ENCODE assay signal across 1 cellular context in genomic region chr17:7572338-7572587, GRCh38.
TF ChIP-seq lines count a peak whose summit lies in the region.

No MANE protein-coding gene starts in this region.

TF ChIP-seq in HepG2, 621 proteins besides CTCF, POLR2A, EP300 and RAD21 (continued from another document and continues in another):
- peak; percentile 99 for TF ChIP-seq THAP9 (CRISPR knock-in tag; IDR thresholded peaks at IDR 0.05; ENCODE audit: borderline replicate concordance)
- peak; percentile 60 for TF ChIP-seq MTERF4 (CRISPR knock-in tag; IDR thresholded peaks at IDR 0.05)
- peak; percentile 92 for TF ChIP-seq TGIF2 (CRISPR knock-in tag; IDR thresholded peaks at IDR 0.05)
- TF ChIP-seq ZNF605 (CRISPR knock-in tag; IDR thresholded peaks at IDR 0.05) = no peak; the same call in 1 of the 2 replicates
- TF ChIP-seq ETV5 (CRISPR knock-in tag; IDR thresholded peaks at IDR 0.05; ENCODE audit: borderline replicate concordance) = peak; percentile 86
- TF ChIP-seq ZNF841 (CRISPR knock-in tag; IDR thresholded peaks at IDR 0.05; ENCODE audit: borderline replicate concordance) = no peak
- TF ChIP-seq GTF2F1 (IDR thresholded peaks at IDR 0.05; ENCODE audit: low read length) = no peak
- 0 out of 2 replicates have a peak, but pooled peaks have one; percentile 42 for TF ChIP-seq IRX3 (CRISPR knock-in tag; IDR thresholded peaks at IDR 0.05; ENCODE audit: borderline replicate concordance, low read depth)
- no peak for TF ChIP-seq ZNF782 (CRISPR knock-in tag; IDR thresholded peaks at IDR 0.05; ENCODE audit: borderline replicate concordance)
- TF ChIP-seq, protein P1, sequence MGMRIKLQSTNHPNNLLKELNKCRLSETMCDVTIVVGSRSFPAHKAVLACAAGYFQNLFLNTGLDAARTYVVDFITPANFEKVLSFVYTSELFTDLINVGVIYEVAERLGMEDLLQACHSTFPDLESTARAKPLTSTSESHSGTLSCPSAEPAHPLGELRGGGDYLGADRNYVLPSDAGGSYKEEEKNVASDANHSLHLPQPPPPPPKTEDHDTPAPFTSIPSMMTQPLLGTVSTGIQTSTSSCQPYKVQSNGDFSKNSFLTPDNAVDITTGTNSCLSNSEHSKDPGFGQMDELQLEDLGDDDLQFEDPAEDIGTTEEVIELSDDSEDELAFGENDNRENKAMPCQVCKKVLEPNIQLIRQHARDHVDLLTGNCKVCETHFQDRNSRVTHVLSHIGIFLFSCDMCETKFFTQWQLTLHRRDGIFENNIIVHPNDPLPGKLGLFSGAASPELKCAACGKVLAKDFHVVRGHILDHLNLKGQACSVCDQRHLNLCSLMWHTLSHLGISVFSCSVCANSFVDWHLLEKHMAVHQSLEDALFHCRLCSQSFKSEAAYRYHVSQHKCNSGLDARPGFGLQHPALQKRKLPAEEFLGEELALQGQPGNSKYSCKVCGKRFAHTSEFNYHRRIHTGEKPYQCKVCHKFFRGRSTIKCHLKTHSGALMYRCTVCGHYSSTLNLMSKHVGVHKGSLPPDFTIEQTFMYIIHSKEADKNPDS (CRISPR knock-in tag; IDR thresholded peaks at IDR 0.05) = 0 out of 2 replicates have a peak, but pooled peaks have one; percentile 11
- no peak for TF ChIP-seq ZSCAN22 (CRISPR knock-in tag; IDR thresholded peaks at IDR 0.05)
- peak; percentile 87 for TF ChIP-seq CREB3 (CRISPR knock-in tag; IDR thresholded peaks at IDR 0.05)
- no peak for TF ChIP-seq LCORL (IDR thresholded peaks at IDR 0.05)
- peak; percentile 45; the same call in 1 of the 2 replicates for TF ChIP-seq LCORL (CRISPR knock-in tag; IDR thresholded peaks at IDR 0.05)
- TF ChIP-seq PRDM4 (CRISPR knock-in tag; IDR thresholded peaks at IDR 0.05; ENCODE audit: borderline replicate concordance) = no peak
- no peak; the same call in 1 of the 2 replicates for TF ChIP-seq ZNF589 (CRISPR knock-in tag; conservative IDR thresholded peaks at IDR 0.05)
- TF ChIP-seq ZFAT (CRISPR knock-in tag; conservative IDR thresholded peaks at IDR 0.05) = no peak
- peak; percentile 52 for TF ChIP-seq ZFP90 (CRISPR knock-in tag; IDR thresholded peaks at IDR 0.05; ENCODE audit: borderline replicate concordance)
- TF ChIP-seq TARDBP (CRISPR knock-in tag; IDR thresholded peaks at IDR 0.05) = peak; percentile 95
- peak; percentile 97 for TF ChIP-seq ZNF687 (CRISPR knock-in tag; IDR thresholded peaks at IDR 0.05)
- peak; percentile 94 for TF ChIP-seq ZNF788 (CRISPR knock-in tag; IDR thresholded peaks at IDR 0.05; ENCODE audit: borderline replicate concordance)
- TF ChIP-seq, protein P2, sequence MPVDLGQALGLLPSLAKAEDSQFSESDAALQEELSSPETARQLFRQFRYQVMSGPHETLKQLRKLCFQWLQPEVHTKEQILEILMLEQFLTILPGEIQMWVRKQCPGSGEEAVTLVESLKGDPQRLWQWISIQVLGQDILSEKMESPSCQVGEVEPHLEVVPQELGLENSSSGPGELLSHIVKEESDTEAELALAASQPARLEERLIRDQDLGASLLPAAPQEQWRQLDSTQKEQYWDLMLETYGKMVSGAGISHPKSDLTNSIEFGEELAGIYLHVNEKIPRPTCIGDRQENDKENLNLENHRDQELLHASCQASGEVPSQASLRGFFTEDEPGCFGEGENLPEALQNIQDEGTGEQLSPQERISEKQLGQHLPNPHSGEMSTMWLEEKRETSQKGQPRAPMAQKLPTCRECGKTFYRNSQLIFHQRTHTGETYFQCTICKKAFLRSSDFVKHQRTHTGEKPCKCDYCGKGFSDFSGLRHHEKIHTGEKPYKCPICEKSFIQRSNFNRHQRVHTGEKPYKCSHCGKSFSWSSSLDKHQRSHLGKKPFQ (CRISPR knock-in tag; IDR thresholded peaks at IDR 0.05; ENCODE audit: insufficient replicate concordance) = peak; percentile 65
- TF ChIP-seq SAFB2 (CRISPR knock-in tag; IDR thresholded peaks at IDR 0.05; ENCODE audit: borderline replicate concordance, low read depth) = no peak
- peak; percentile 49; the same call in 1 of the 2 replicates for TF ChIP-seq MEF2D (CRISPR knock-in tag; IDR thresholded peaks at IDR 0.05)
- TF ChIP-seq ELF3 (CRISPR knock-in tag; IDR thresholded peaks at IDR 0.05) = peak; percentile 86
- peak; percentile 74; the same call in 1 of the 2 replicates for TF ChIP-seq CCDC6 (CRISPR knock-in tag; IDR thresholded peaks at IDR 0.05)
- peak; percentile 71; the same call in 1 of the 2 replicates for TF ChIP-seq NFKB2 (CRISPR knock-in tag; IDR thresholded peaks at IDR 0.05; ENCODE audit: borderline replicate concordance)
- TF ChIP-seq BORCS8-MEF2B (CRISPR knock-in tag; IDR thresholded peaks at IDR 0.05) = peak; percentile 68; the same call in 1 of the 2 replicates
- peak; percentile 52; the same call in 1 of the 2 replicates for TF ChIP-seq ZNF34 (CRISPR knock-in tag; IDR thresholded peaks at IDR 0.05; ENCODE audit: borderline replicate concordance)
- peak; percentile 26; the same call in 1 of the 2 replicates for TF ChIP-seq RARA (CRISPR knock-in tag; IDR thresholded peaks at IDR 0.05)
- TF ChIP-seq KIAA2018 (CRISPR knock-in tag; IDR thresholded peaks at IDR 0.05; ENCODE audit: borderline replicate concordance) = no peak; the same call in 1 of the 2 replicates
- no peak for TF ChIP-seq ARID2 (CRISPR knock-in tag; IDR thresholded peaks at IDR 0.05; ENCODE audit: borderline replicate concordance)
